In the genomic region with DNA sequence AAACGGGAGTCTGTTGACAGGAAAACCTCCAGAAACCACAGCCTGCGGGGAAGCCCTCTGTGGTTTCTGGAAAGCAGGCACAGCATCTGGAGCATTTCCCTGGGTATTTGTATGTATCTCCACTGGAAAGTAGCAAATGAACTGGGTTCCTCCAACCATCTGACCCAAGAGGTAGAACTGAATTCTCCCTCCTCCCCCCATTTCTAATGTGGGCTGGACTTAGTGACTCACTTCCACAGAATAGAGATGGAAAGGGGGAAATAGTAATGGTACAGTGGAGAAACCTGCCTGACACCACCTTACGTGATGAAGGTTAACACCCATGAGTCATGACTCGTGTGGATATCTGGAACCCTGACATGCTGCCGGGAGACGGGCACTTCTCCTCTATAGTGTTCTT, we compare ENCODE assay signal across 15 cellular contexts.
DNase-seq lines count a peak whose midpoint lies in the region; ATAC-seq, FAIRE-seq and TF ChIP-seq lines count a peak whose summit lies in the region.
"Had no signal": no experiment of that assay in that cellular context is flagged by ENCODE, and none has a peak within 500 bp of the region (broad histone marks: within the 10 kb centered on the region; RNA-seq: fewer than 3 reads in every experiment).

No MANE protein-coding gene starts in this region.

- peak; percentile 31 for DNase-seq in NK-92 treated with Interleukin-12 subunit alpha and Interleukin-12 subunit beta, amount 100 ng/mL, for 24 hours (lab: John Stamatoyannopoulos, UW)
- DNase-seq in NK-92 (lab: John Stamatoyannopoulos, UW; ENCODE audit: unreplicated experiment) (no peak), H54 (ENCODE audit: insufficient read length, low spot score) (peak; percentile 19), amniotic epithelial cell (ENCODE audit: low read depth) (peak; percentile 41), NCI-H2227 (lab: John Stamatoyannopoulos, UW; ENCODE audit: unreplicated experiment) (no peak), cerebellar nuclear complex (lab: John Stamatoyannopoulos, UW) (no peak)
- peak; percentile 18 to 50 for DNase-seq in stimulated activated CD4-positive, alpha-beta T cell treated with anti-CD3 and anti-CD28 coated beads, Interleukin-2, amount 100 ng/mL, for 24 hours
- DNase-seq: activated gamma-delta T cell; Kasumi-1; naive thymus-derived CD4-positive, alpha-beta T cell; NCI-H187 treated with DMSO at 0.1 percent for 48 hours had no signal

- TF ChIP-seq POLR2A in H54 (IDR thresholded peaks at IDR 0.05; ENCODE audit: low read depth, low read length) = no peak

- FAIRE-seq in H54 (lab: Jason Lieb, UNC) = peak; percentile 83
- FAIRE-seq: A204.1, endothelial cell of umbilical vein, GM18507 had no signal

- ATAC-seq in GM21528 (IDR thresholded peaks at IDR 0.05; ENCODE audit: low FRiP score, unreplicated experiment) = no peak
- ATAC-seq: naive thymus-derived CD4-positive, alpha-beta T cell had no signal

Comparison
In these comparisons a context has a peak if more than half of its experiments do, and no peak if none do; other contexts are left out.
1. DNase-seq: peak in NK-92 treated with Interleukin-12 subunit alpha and Interleukin-12 subunit beta, amount 100 ng/mL, for 24 hours (single experiment), H54 (single experiment), amniotic epithelial cell (single experiment) and stimulated activated CD4-positive, alpha-beta T cell treated with anti-CD3 and anti-CD28 coated beads, Interleukin-2, amount 100 ng/mL, for 24 hours (2 of 2); none in NK-92 (single experiment), NCI-H2227 (single experiment) and cerebellar nuclear complex (0 of 2).